Comparison of ENCODE assay signal across 14 cellular contexts in the genomic region with DNA sequence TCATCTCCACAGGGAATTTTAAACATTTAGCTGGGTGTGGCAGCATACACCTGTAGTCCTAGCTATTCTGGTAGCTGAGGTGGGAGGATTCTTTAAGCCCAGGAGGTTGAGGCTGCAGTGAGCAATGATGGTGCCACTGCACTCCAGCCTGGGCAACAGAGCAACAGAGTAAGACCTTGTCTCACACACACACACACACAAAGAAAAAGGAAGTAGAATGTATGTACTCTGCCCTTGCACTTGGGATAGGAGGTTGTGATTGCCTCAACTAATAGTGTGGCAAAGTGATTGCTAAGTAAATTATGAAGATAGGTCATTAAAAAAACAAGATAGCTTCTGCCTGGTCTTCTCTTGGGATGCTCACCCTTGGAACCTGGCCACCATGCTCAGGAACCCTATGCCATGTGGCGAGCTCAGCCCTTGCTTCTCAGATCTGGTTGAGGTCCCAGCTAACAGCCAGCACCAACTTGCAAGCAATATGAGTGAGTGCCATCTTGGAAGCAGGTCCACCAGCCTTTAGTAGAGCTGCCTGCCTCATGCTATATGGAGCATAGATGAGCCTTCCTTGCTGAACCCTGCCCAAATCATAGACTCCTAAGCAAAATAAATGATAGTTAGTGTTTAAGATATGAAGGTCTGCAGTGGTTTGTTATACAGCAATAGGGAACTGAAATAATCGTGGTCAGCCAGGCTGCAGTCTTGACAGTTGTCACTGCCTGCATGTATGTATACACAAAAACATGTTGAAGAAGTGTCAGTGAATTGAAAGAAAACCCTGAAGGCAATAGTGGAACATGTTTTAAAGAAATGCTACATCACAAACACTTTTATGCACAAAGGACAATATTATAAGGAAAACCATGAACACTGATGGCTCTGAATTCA. TPM values are rescaled to one million over a fixed set of nuclear protein-coding genes. Genes with fewer than 3 reads are reported as not detected.
DNase-seq lines count a peak whose midpoint lies in the region; ATAC-seq and TF ChIP-seq lines count a peak whose summit lies in the region.
"Had no signal": no experiment of that assay in that cellular context is flagged by ENCODE, and none has a peak within 500 bp of the region (broad histone marks: within the 10 kb centered on the region; RNA-seq: fewer than 3 reads in every experiment).

No MANE protein-coding gene starts in this region.

- H3K27ac Mint-ChIP-seq in MCF 10A (ENCODE audit: low read depth, unreplicated experiment), result no peak overlapping the region
- H3K27ac Mint-ChIP-seq: activated naive CD8-positive, alpha-beta T cell treated with anti-CD3 and anti-CD28 coated beads, Interleukin-2, amount 50 U/mL, for 24 hours; IgD-negative memory B cell had no signal

- CTCF ChIA-PET in MCF 10A (lab: Yijun Ruan, JAX), result interaction anchor here (1.3 to 8.8 kb wide), 2 partner anchors 152 to 164 kb away, joined by 3 to 161 read pairs; no protein-coding TSS in a partner anchor

- no peaks in the 10 kb centered on the region for H3K27me3 Mint-ChIP-seq in MCF 10A (ENCODE audit: insufficient read depth, unreplicated experiment)
- H3K27me3 Mint-ChIP-seq: activated naive CD8-positive, alpha-beta T cell treated with anti-CD3 and anti-CD28 coated beads, Interleukin-2, amount 50 U/mL, for 24 hours had no signal

- POLR2A ChIA-PET in MCF 10A (lab: Yijun Ruan, JAX), result no interaction called here

- no TSS peak for BruUV-seq in MCF 10A (replicated peaks; lab: Mats Ljungman, UMichigan)

- H3K9me3 Mint-ChIP-seq in MCF 10A (ENCODE audit: unreplicated experiment), result no peaks in the 10 kb centered on the region
- H3K9me3 Mint-ChIP-seq: activated naive CD8-positive, alpha-beta T cell treated with anti-CD3 and anti-CD28 coated beads, Interleukin-2, amount 50 U/mL, for 24 hours; IgD-negative memory B cell had no signal

- peaks cover 21% of the 10 kb centered on the region for H3K36me3 Mint-ChIP-seq in MCF 10A (ENCODE audit: insufficient read depth, unreplicated experiment)
- H3K36me3 Mint-ChIP-seq: IgD-negative memory B cell had no signal

- ATAC-seq in GM19025 (IDR thresholded peaks at IDR 0.05; ENCODE audit: low read depth, unreplicated experiment) (peak; percentile 69), HG02588 (IDR thresholded peaks at IDR 0.05; ENCODE audit: unreplicated experiment) (peak; percentile 90), HG03469 (IDR thresholded peaks at IDR 0.05; ENCODE audit: unreplicated experiment) (peak; percentile 92)
- ATAC-seq: activated naive CD8-positive, alpha-beta T cell treated with anti-CD3 and anti-CD28 coated beads, Interleukin-2, amount 50 U/mL, for 24 hours; gastrocnemius medialis had no signal

- H3K4me1 Mint-ChIP-seq in MCF 10A (ENCODE audit: insufficient read depth, unreplicated experiment), result peaks cover under 1% of the 10 kb centered on the region
- H3K4me1 Mint-ChIP-seq: activated naive CD8-positive, alpha-beta T cell treated with anti-CD3 and anti-CD28 coated beads, Interleukin-2, amount 50 U/mL, for 24 hours had no signal

- no peak for TF ChIP-seq CTCF in MCF 10A (IDR thresholded peaks at IDR 0.05; ENCODE audit: unreplicated experiment)

- DNase-seq in NCI-H146 (lab: John Stamatoyannopoulos, UW), result no peak
- no peak for DNase-seq in DMS 273 treated with DMSO at 0.1 percent for 48 hours (lab: John Stamatoyannopoulos, UW)
- no peak for DNase-seq in MCF 10A (ENCODE audit: unreplicated experiment)
- no peak for DNase-seq in H4 (ENCODE audit: low spot score)
- DNase-seq: activated naive CD8-positive, alpha-beta T cell treated with anti-CD3 and anti-CD28 coated beads, Interleukin-2, amount 50 U/mL, for 24 hours; gastrocnemius medialis; GOT3; NCI-H524 treated with DMSO at 0.1 percent for 48 hours; stomach; SW 1271 had no signal

- no peak overlapping the region for H3K4me3 Mint-ChIP-seq in MCF 10A (ENCODE audit: unreplicated experiment)
- H3K4me3 Mint-ChIP-seq: activated naive CD8-positive, alpha-beta T cell treated with anti-CD3 and anti-CD28 coated beads, Interleukin-2, amount 50 U/mL, for 24 hours had no signal

- intact Hi-C loops in MCF 10A (cut with micrococcal nuclease), result loop anchor here (2.0 kb wide), 1 partner anchor 61 kb away; no protein-coding TSS in a partner anchor

RNA-seq across cellular contexts. Expression of gene PNO1, which starts 30.1 kb away (rescaled TPM):
- 27.9 and 35.0 TPM in 2 replicates for total RNA-seq in MCF 10A (2022)
- 26.4 and 28.8 TPM in 2 replicates for total RNA-seq in H4 (2014; rRNA removed; shearing (Covaris generic))
